20 cellular contexts compared by ENCODE assay signal in the genomic region with DNA sequence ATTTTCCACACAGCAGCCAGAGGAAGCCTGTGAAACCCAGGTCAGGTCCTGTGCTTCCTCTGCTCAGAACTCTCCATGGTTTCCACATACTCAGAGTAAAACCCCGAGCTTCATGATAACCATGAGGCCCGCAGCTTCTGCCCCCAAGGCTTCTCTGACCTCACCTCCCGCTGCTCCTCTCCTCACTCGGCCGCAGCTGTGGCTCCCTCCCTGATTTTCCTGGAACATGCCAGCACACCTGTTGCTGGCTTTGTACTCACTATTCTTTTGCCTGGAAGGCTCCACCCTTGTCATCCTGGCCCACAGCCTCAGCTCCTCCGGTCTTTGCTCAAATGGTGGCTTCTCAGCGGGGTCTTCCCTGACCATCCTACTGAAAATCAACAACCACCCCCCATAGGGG.
DNase-seq lines count a peak whose midpoint lies in the region; FAIRE-seq lines count a peak whose summit lies in the region.
"Had no signal": no experiment of that assay in that cellular context is flagged by ENCODE, and none has a peak within 500 bp of the region (broad histone marks: within the 10 kb centered on the region; RNA-seq: fewer than 3 reads in every experiment).

No MANE protein-coding gene starts in this region.

- FAIRE-seq in HTR-8/SVneo (lab: Jason Lieb, UNC), result no peak
- FAIRE-seq: G401.6, GM12878, H1 had no signal

- peak; percentile 15 for DNase-seq in NCI-H146 (lab: John Stamatoyannopoulos, UW)
- DNase-seq in NCI-H146 treated with DMSO at 0.1 percent for 48 hours (lab: John Stamatoyannopoulos, UW; ENCODE audit: unreplicated experiment), result no peak
- peak; percentile 51 for DNase-seq in NCI-H69 (lab: John Stamatoyannopoulos, UW)
- peak; percentile 7 for DNase-seq in mucosa of gallbladder (ENCODE audit: low spot score)
- DNase-seq in posterior vena cava (ENCODE audit: low spot score), result peak; percentile 43
- no peak for DNase-seq in HTR-8/SVneo (ENCODE audit: insufficient read length, low spot score)
- no peak for DNase-seq in COLO668 (lab: John Stamatoyannopoulos, UW; ENCODE audit: unreplicated experiment)
- no peak for DNase-seq in stimulated activated naive CD4-positive, alpha-beta T cell (lab: John Stamatoyannopoulos, UW)
- DNase-seq: DMS53; NCI-H1092; NCI-H1417 treated with DMSO at 0.1 percent for 48 hours; NCI-H187 treated with DMSO at 0.1 percent for 48 hours; NCI-H2171 treated with DMSO at 0.1 percent for 48 hours; NCI-H524; NCI-H82; NK-92 treated with Interleukin-12 subunit alpha and Interleukin-12 subunit beta, amount 100 ng/mL, for 24 hours; PC-3 had no signal

- intact Hi-C loops in posterior vena cava (cut with DNase I), result no loop called here

Comparison
In these comparisons a context has a peak if more than half of its experiments do, and no peak if none do; other contexts are left out.
1. DNase-seq: peak in NCI-H146 (single experiment), NCI-H69 (single experiment), mucosa of gallbladder (single experiment) and posterior vena cava (single experiment); none in NCI-H146 treated with DMSO at 0.1 percent for 48 hours (single experiment), HTR-8/SVneo (single experiment), COLO668 (single experiment) and stimulated activated naive CD4-positive, alpha-beta T cell (0 of 6).